11 cellular contexts compared by ENCODE assay signal in the genomic region with DNA sequence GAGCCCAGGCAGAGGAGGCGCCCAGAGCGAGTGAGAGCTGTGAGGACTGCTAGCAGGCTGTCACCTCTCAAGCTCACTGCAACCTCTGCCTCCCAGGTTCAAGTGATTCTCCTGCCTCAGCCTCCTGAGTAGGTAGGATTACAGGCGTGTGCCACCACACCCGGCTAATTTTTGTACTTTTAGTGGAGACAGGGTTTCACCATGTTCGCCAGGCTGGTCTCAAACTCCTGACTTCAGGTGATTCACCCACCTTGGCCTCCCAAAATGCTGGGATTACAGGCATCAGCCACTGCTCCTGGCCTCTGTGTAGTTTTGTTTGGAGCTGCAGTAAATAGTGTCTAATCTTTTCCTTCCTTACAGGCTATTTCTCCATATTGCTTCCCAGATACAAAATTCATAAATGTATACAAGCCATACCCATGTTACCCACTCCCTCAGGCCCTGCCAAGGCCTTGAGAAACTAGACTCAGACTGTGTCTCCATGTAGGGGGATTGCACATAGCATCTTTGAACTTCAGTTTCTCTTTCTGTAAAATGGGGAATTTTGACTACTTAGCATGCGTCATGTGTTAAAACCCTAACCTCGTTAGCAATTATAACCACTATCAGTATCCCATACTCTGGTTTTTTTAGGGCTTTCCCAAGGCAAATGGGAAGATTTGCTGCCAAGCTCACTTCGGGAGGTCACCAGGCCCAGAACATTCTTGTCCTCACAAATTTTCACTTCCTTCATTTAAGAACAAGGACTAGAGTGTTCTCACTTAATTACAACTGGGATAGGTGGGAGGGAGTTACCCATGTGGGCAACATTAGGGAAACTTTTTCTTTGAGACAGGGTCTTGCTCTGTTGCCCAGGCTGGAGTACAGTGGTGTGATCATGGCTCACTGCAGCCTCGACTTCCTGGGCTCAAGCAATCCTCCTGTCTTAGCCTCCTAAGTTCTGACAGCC.
DNase-seq lines count a peak whose midpoint lies in the region; ATAC-seq and TF ChIP-seq lines count a peak whose summit lies in the region.
"Had no signal": no experiment of that assay in that cellular context is flagged by ENCODE, and none has a peak within 500 bp of the region (broad histone marks: within the 10 kb centered on the region; RNA-seq: fewer than 3 reads in every experiment).

No MANE protein-coding gene starts in this region.

- no peak overlapping the region for H3K4me3 Mint-ChIP-seq in activated CD8-positive, alpha-beta memory T cell treated with anti-CD3 and anti-CD28 coated beads, Interleukin-2, amount 10 ng/mL, durations not matched to agents 7 days and 5 days
- H3K4me3 Mint-ChIP-seq in osteocyte (ENCODE audit: unreplicated experiment), result no peak overlapping the region

- ATAC-seq in activated CD4-positive, CD25-positive, alpha-beta regulatory T cell treated with anti-CD3 and anti-CD28 coated beads, Interleukin-2, amount 50 U/mL, for 24 hours, result peak; percentile 58 to 63
- peak; percentile 56 for ATAC-seq in GM21619 (IDR thresholded peaks at IDR 0.05; ENCODE audit: unreplicated experiment)
- peak; percentile 34 for ATAC-seq in activated CD8-positive, alpha-beta memory T cell treated with anti-CD3 and anti-CD28 coated beads, Interleukin-2, amount 10 ng/mL, durations not matched to agents 7 days and 5 days
- ATAC-seq in HG03457 (IDR thresholded peaks at IDR 0.05; ENCODE audit: unreplicated experiment), result no peak

- H3K27me3 ChIP-seq in prostate gland (replicated peaks; ENCODE audit: insufficient read depth), result no peaks in the 10 kb centered on the region
- H3K27me3 ChIP-seq: SJCRH30 had no signal

- TF ChIP-seq POLR2A in erythroblast (IDR thresholded peaks at IDR 0.05; ENCODE audit: low read length) (no peak), prostate gland (IDR thresholded peaks at IDR 0.05) (no peak)

- H3K4me1 Mint-ChIP-seq in activated CD8-positive, alpha-beta memory T cell treated with anti-CD3 and anti-CD28 coated beads, Interleukin-2, amount 10 ng/mL, durations not matched to agents 7 days and 5 days, result peaks cover 72% of the 10 kb centered on the region
- peaks cover 59% of the 10 kb centered on the region for H3K4me1 Mint-ChIP-seq in osteocyte (ENCODE audit: unreplicated experiment)

- no peak for TF ChIP-seq CTCF in osteocyte (IDR thresholded peaks at IDR 0.05)
- no peak for TF ChIP-seq CTCF in prostate gland (IDR thresholded peaks at IDR 0.05)

- H3K4me1 ChIP-seq in prostate gland (replicated peaks), result no peaks in the 10 kb centered on the region

- H3K4me3 ChIP-seq in prostate gland, result no peak overlapping the region
- H3K4me3 ChIP-seq: SJCRH30 had no signal

- peaks cover 4% of the 10 kb centered on the region for H3K9me3 Mint-ChIP-seq in activated CD8-positive, alpha-beta memory T cell treated with anti-CD3 and anti-CD28 coated beads, Interleukin-2, amount 10 ng/mL, durations not matched to agents 7 days and 5 days (ENCODE audit: low read depth)
- H3K9me3 Mint-ChIP-seq in osteocyte (ENCODE audit: unreplicated experiment), result no peaks in the 10 kb centered on the region

- peak overlapping the region; percentile 88 for H3K27ac Mint-ChIP-seq in activated CD8-positive, alpha-beta memory T cell treated with anti-CD3 and anti-CD28 coated beads, Interleukin-2, amount 10 ng/mL, durations not matched to agents 7 days and 5 days
- peak overlapping the region; percentile 92 for H3K27ac Mint-ChIP-seq in osteocyte (ENCODE audit: unreplicated experiment)

- CTCF ChIA-PET in activated CD8-positive, alpha-beta memory T cell treated with anti-CD3 and anti-CD28 coated beads, Interleukin-2, amount 10 ng/mL, durations not matched to agents 7 days and 5 days (lab: Charles Lee), result no interaction called here

- WGBS in prostate gland, result 92% methylated on average over 9 of the region's 9 CpGs

- intact Hi-C loops in prostate gland (cut with DNase I), result no loop called here

- no peak overlapping the region for H3K27ac ChIP-seq in prostate gland
- H3K27ac ChIP-seq: SJCRH30 had no signal

- no peaks in the 10 kb centered on the region for H3K27me3 Mint-ChIP-seq in activated CD8-positive, alpha-beta memory T cell treated with anti-CD3 and anti-CD28 coated beads, Interleukin-2, amount 10 ng/mL, durations not matched to agents 7 days and 5 days
- no peaks in the 10 kb centered on the region for H3K27me3 Mint-ChIP-seq in osteocyte (ENCODE audit: unreplicated experiment)

- peaks cover 24% of the 10 kb centered on the region for H3K36me3 Mint-ChIP-seq in activated CD8-positive, alpha-beta memory T cell treated with anti-CD3 and anti-CD28 coated beads, Interleukin-2, amount 10 ng/mL, durations not matched to agents 7 days and 5 days
- no peaks in the 10 kb centered on the region for H3K36me3 Mint-ChIP-seq in osteocyte (ENCODE audit: unreplicated experiment)

- no peaks in the 10 kb centered on the region for H3K9me3 ChIP-seq in prostate gland
- H3K9me3 ChIP-seq: SJCRH30 had no signal

- no peaks in the 10 kb centered on the region for H3K36me3 ChIP-seq in prostate gland
- H3K36me3 ChIP-seq: SJCRH30 had no signal

- DNase-seq in activated CD4-positive, CD25-positive, alpha-beta regulatory T cell (lab: John Stamatoyannopoulos, UW), result no peak
- no peak for DNase-seq in activated CD8-positive, alpha-beta memory T cell treated with anti-CD3 and anti-CD28 coated beads, Interleukin-2, amount 10 ng/mL, durations not matched to agents 7 days and 5 days
- DNase-seq in osteocyte (ENCODE audit: extremely low spot score, unreplicated experiment) (no peak), erythroblast (lab: John Stamatoyannopoulos, UW) (no peak), prostate gland (ENCODE audit: low spot score) (no peak)
- DNase-seq: glutamatergic neuron, NCI-H446, SJCRH30 had no signal
